In genomic region chr12:131493068-131493826, GRCh38 we compare ENCODE assay signal across 19 cellular contexts.
A peak's percentile ranks its signal among the peaks of the same experiment; 100 is the strongest.
DNase-seq lines count a peak whose midpoint lies in the region; ATAC-seq, FAIRE-seq and TF ChIP-seq lines count a peak whose summit lies in the region.
"Had no signal": no experiment of that assay in that cellular context is flagged by ENCODE, and none has a peak within 500 bp of the region (broad histone marks: within the 10 kb centered on the region; RNA-seq: fewer than 3 reads in every experiment).

No MANE protein-coding gene starts in this region.

- peaks cover 3% of the 10 kb centered on the region for H3K9me1 ChIP-seq in K562 (ENCODE audit: control insufficient read depth, insufficient read depth, low read length)

- no peak overlapping the region for H2AFZ ChIP-seq in K562 (ENCODE audit: low read depth, low read length)

- in situ Hi-C loops in K562 (cut with MboI), result no loop called here

- no TSS peak for BruUV-seq in K562 (replicated peaks; lab: Mats Ljungman, UMichigan)

- TF ChIP-seq RAD21 in Ishikawa (IDR thresholded peaks at IDR 0.05; ENCODE audit: low read depth) (no peak), K562 (CRISPR knock-in tag; conservative IDR thresholded peaks at IDR 0.05 in 1 of 2, IDR thresholded peaks at IDR 0.05 in 1 of 2) (no peak)

- H3K9ac ChIP-seq in K562 (ENCODE audit: insufficient read depth in 1 of 2, low read depth in 2 of 2, low read length in 2 of 2), result no peak overlapping the region

- POLR2A ChIA-PET in K562 (lab: Yijun Ruan, JAX), result no interaction called here

- ATAC-seq in K562, result peak; percentile 91
- ATAC-seq in left lung, result no peak
- ATAC-seq: Right ventricle myocardium inferior had no signal

- peak; percentile 34 for DNase-seq in activated effector memory CD4-positive, alpha-beta T cell treated with anti-CD3 and anti-CD28 coated beads, Interleukin-2, amount 50 U/mL, for 16 hours
- no peak for DNase-seq in activated effector memory CD4-positive, alpha-beta T cell treated with Interleukin-2 at 50 U/mL for 16 hours
- DNase-seq in K562 (ENCODE audit: extremely low read depth in 1 of 4, low spot score in 3 of 4) (peak; percentile 19 to 47 (median 29)), testis (peak; percentile 85), inferior parietal cortex (ENCODE audit: extremely low spot score) (no peak), left lung (no peak)
- DNase-seq: ACHN; C1 segment of cervical spinal cord; CD8-positive, alpha-beta memory T cell; DMS53; MM.1S; NCI-H1105; NCI-H2081; NK-92 treated with Interleukin-12 subunit alpha and Interleukin-12 subunit beta, amount 100 ng/mL, for 24 hours had no signal

- no peak for FAIRE-seq in K562 (lab: Jason Lieb, UNC)
- FAIRE-seq: GM12892, GM18507, RCC 7860 had no signal

- 9% methylated on average over 11 of the region's 34 CpGs for WGBS in K562 (ENCODE audit: insufficient coverage, low coverage, missing lambda C conversion rate)
- 53 to 68% methylated on average over 13 to 14 of the region's 34 CpGs for WGBS in testis, 2 donors

- H3K9me3 ChIP-seq in K562 (replicated peaks; ENCODE audit: control insufficient read depth, insufficient read depth, low read depth, low read length), result no peaks in the 10 kb centered on the region
- no peaks in the 10 kb centered on the region for H3K9me3 ChIP-seq in testis
- H3K9me3 ChIP-seq in left lung, result no peaks in the 10 kb centered on the region

- H3K4me1 ChIP-seq in K562 (replicated peaks in 1 of 2; ENCODE audit: control insufficient read depth in 2 of 2, insufficient read depth in 2 of 2, low read length in 2 of 2), result peaks cover 0 to 6% of the 10 kb centered on the region in 2 experiments; a peak in 1 of 5 replicates
- H3K4me1 ChIP-seq in testis, result no peaks in the 10 kb centered on the region
- H3K4me1 ChIP-seq in left lung, result no peaks in the 10 kb centered on the region

- intact Hi-C loops in K562 (cut with micrococcal nuclease), result no loop called here
- intact Hi-C loops in testis (cut with DNase I; ENCODE audit: low total_unique reads), result no loop called here
- intact Hi-C loops in left lung (cut with DNase I), result no loop called here

- no peak for TF ChIP-seq EP300 in Ishikawa (IDR thresholded peaks at IDR 0.05; ENCODE audit: borderline replicate concordance)
- TF ChIP-seq EP300 in K562 (IDR thresholded peaks at IDR 0.05; ENCODE audit: low read length), result no peak

- H3K4me2 ChIP-seq in K562 (ENCODE audit: insufficient read depth, low read length), result no peak overlapping the region

- H3K79me2 ChIP-seq in K562 (ENCODE audit: control insufficient read depth, insufficient read depth, low read length), result no peaks in the 10 kb centered on the region

- H3K27me3 ChIP-seq in K562 (ENCODE audit: control insufficient read depth in 2 of 2, insufficient read depth in 2 of 2, low read length in 2 of 2) (peaks cover 8 to 42% of the 10 kb centered on the region in 2 experiments; a peak in 4 of 5 replicates), testis (no peaks in the 10 kb centered on the region), left lung (peaks cover 0 to 7% of the 10 kb centered on the region in 2 donors)

- no peak for TF ChIP-seq CTCF in K562 (IDR thresholded peaks at IDR 0.05 in 2 of 3, conservative IDR thresholded peaks at IDR 0.05 in 1 of 3; ENCODE audit: insufficient read depth in 2 of 3, low read depth in 1 of 3, low read length in 3 of 3)
- TF ChIP-seq CTCF in testis (IDR thresholded peaks at IDR 0.05), result no peak
- TF ChIP-seq CTCF in left lung (IDR thresholded peaks at IDR 0.05), result no peak

- CTCF ChIA-PET in K562 (lab: Yijun Ruan, JAX; ENCODE audit: low intra/inter-chr PET ratio), result no interaction called here

- no peak overlapping the region for H3K4me3 ChIP-seq in K562
- peak overlapping the region; percentile 9 to 29 for H3K4me3 ChIP-seq in testis
- no peak overlapping the region for H3K4me3 ChIP-seq in left lung

- TF ChIP-seq POLR2A in K562 (conservative IDR thresholded peaks at IDR 0.05) (no peak), testis (IDR thresholded peaks at IDR 0.05) (no peak)

- H4K20me1 ChIP-seq in K562 (replicated peaks; ENCODE audit: control insufficient read depth, insufficient read depth, low read length), result no peaks in the 10 kb centered on the region

- H3K36me3 ChIP-seq in K562 (ENCODE audit: control insufficient read depth, insufficient read depth, low read length) (no peaks in the 10 kb centered on the region), testis (ENCODE audit: low read depth, missing control alignments) (no peaks in the 10 kb centered on the region), left lung (no peaks in the 10 kb centered on the region)

- H3K27ac ChIP-seq in K562 (ENCODE audit: extremely low read depth, low read depth, low read length) (no peak overlapping the region), testis (no peak overlapping the region), left lung (no peak overlapping the region)

TF ChIP-seq in Ishikawa, 13 proteins besides CTCF, POLR2A, EP300 and RAD21:
- no peak for TF ChIP-seq NFIC (IDR thresholded peaks at IDR 0.05)
- TF ChIP-seq USF1 (IDR thresholded peaks at IDR 0.05), result peak; percentile 30; the same call in 1 of the 2 replicates

TF ChIP-seq in K562, 482 proteins besides CTCF, POLR2A, EP300 and RAD21 (continues in another document):
- TF ChIP-seq SMAD3 (CRISPR knock-in tag; conservative IDR thresholded peaks at IDR 0.05) (no peak), DNMT1 (IDR thresholded peaks at IDR 0.05) (no peak), NFYB (IDR thresholded peaks at IDR 0.05; ENCODE audit: extremely low read depth, insufficient read length) (peak; percentile 56), HDAC8 (tag; IDR thresholded peaks at IDR 0.05) (no peak), ASH1L (IDR thresholded peaks at IDR 0.05; ENCODE audit: borderline replicate concordance, low read depth, partially characterized antibody) (peak; percentile 67), KHSRP (IDR thresholded peaks at IDR 0.05) (no peak), KAT8 (IDR thresholded peaks at IDR 0.05; ENCODE audit: low read depth) (no peak), YY1 (IDR thresholded peaks at IDR 0.05; ENCODE audit: borderline replicate concordance in 1 of 3, control insufficient read depth in 1 of 3, extremely low read depth in 1 of 3, insufficient read depth in 3 of 3, insufficient read length in 1 of 3, insufficient replicate concordance in 2 of 3, low read depth in 1 of 3, low read length in 2 of 3) (no peak), FOXJ3 (CRISPR knock-in tag; IDR thresholded peaks at IDR 0.05) (no peak), SREBF2 (CRISPR knock-in tag; IDR thresholded peaks at IDR 0.05) (no peak), USF2 (CRISPR knock-in tag; IDR thresholded peaks at IDR 0.05) (peak; percentile 90), USF1 (CRISPR knock-in tag; IDR thresholded peaks at IDR 0.05) (peak; percentile 95), RAD51 (IDR thresholded peaks at IDR 0.05; ENCODE audit: borderline replicate concordance, low read depth) (peak; percentile 84), TEAD2 (tag; IDR thresholded peaks at IDR 0.05) (no peak), RBFOX2 (IDR thresholded peaks at IDR 0.05; ENCODE audit: low read depth, low read length) (no peak)
- TF ChIP-seq, protein P1, sequence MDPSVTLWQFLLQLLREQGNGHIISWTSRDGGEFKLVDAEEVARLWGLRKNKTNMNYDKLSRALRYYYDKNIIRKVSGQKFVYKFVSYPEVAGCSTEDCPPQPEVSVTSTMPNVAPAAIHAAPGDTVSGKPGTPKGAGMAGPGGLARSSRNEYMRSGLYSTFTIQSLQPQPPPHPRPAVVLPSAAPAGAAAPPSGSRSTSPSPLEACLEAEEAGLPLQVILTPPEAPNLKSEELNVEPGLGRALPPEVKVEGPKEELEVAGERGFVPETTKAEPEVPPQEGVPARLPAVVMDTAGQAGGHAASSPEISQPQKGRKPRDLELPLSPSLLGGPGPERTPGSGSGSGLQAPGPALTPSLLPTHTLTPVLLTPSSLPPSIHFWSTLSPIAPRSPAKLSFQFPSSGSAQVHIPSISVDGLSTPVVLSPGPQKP (CRISPR knock-in tag; IDR thresholded peaks at IDR 0.05), result no peak
- TF ChIP-seq, protein P2, sequence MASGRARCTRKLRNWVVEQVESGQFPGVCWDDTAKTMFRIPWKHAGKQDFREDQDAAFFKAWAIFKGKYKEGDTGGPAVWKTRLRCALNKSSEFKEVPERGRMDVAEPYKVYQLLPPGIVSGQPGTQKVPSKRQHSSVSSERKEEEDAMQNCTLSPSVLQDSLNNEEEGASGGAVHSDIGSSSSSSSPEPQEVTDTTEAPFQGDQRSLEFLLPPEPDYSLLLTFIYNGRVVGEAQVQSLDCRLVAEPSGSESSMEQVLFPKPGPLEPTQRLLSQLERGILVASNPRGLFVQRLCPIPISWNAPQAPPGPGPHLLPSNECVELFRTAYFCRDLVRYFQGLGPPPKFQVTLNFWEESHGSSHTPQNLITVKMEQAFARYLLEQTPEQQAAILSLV (tag; IDR thresholded peaks at IDR 0.05), result no peak
- TF ChIP-seq, protein P3, sequence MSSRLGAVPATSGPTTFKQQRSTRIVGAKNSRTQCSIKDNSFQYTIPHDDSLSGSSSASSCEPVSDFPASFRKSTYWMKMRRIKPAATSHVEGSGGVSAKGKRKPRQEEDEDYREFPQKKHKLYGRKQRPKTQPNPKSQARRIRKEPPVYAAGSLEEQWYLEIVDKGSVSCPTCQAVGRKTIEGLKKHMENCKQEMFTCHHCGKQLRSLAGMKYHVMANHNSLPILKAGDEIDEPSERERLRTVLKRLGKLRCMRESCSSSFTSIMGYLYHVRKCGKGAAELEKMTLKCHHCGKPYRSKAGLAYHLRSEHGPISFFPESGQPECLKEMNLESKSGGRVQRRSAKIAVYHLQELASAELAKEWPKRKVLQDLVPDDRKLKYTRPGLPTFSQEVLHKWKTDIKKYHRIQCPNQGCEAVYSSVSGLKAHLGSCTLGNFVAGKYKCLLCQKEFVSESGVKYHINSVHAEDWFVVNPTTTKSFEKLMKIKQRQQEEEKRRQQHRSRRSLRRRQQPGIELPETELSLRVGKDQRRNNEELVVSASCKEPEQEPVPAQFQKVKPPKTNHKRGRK (tag; IDR thresholded peaks at IDR 0.05), result no peak

Comparison
In these comparisons a context has a peak if more than half of its experiments do, and no peak if none do; other contexts are left out.
1. DNase-seq: peak in activated effector memory CD4-positive, alpha-beta T cell treated with anti-CD3 and anti-CD28 coated beads, Interleukin-2, amount 50 U/mL, for 16 hours (single experiment), K562 (4 of 4) and testis (single experiment); none in activated effector memory CD4-positive, alpha-beta T cell treated with Interleukin-2 at 50 U/mL for 16 hours (single experiment), inferior parietal cortex (single experiment) and left lung (0 of 2).
2. H3K4me3 ChIP-seq: peak in testis (2 of 2); none in K562 (single experiment) and left lung (0 of 2).